Comparison of ENCODE assay signal across 1 cellular context in the genomic region with DNA sequence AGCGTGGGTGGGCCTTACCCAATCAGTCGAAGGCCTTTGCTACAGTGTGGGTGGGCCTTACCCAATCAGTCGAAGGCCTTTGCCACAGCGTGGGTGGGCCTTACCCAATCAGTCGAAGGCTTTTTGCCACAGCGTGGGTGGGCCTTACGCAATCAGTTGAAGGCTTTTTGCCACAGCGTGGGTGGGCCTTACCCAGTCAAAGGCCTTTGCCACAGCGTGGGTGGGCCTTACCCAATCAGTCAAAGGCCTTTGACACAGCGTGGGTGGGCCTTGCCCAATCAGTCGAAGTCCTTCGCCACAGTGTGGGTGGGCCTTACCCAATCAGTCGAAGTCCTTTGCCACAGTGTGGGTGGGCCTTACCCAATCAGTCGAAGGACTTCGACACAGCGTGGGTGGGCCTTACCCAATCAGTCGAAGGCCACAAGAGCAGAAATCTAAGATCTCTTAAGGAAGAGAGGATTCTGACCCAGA.
TF ChIP-seq lines count a peak whose summit lies in the region.

No MANE protein-coding gene starts in this region.

TF ChIP-seq in HepG2, 621 proteins besides CTCF, POLR2A, EP300 and RAD21 (continued from another document):
- TF ChIP-seq, protein P1, sequence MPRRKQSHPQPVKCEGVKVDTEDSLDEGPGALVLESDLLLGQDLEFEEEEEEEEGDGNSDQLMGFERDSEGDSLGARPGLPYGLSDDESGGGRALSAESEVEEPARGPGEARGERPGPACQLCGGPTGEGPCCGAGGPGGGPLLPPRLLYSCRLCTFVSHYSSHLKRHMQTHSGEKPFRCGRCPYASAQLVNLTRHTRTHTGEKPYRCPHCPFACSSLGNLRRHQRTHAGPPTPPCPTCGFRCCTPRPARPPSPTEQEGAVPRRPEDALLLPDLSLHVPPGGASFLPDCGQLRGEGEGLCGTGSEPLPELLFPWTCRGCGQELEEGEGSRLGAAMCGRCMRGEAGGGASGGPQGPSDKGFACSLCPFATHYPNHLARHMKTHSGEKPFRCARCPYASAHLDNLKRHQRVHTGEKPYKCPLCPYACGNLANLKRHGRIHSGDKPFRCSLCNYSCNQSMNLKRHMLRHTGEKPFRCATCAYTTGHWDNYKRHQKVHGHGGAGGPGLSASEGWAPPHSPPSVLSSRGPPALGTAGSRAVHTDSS (CRISPR knock-in tag; conservative IDR thresholded peaks at IDR 0.05), result no peak
- TF ChIP-seq, protein P2, sequence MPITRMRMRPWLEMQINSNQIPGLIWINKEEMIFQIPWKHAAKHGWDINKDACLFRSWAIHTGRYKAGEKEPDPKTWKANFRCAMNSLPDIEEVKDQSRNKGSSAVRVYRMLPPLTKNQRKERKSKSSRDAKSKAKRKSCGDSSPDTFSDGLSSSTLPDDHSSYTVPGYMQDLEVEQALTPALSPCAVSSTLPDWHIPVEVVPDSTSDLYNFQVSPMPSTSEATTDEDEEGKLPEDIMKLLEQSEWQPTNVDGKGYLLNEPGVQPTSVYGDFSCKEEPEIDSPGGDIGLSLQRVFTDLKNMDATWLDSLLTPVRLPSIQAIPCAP (CRISPR knock-in tag; IDR thresholded peaks at IDR 0.05; ENCODE audit: low read depth), result no peak
- TF ChIP-seq, protein P3, sequence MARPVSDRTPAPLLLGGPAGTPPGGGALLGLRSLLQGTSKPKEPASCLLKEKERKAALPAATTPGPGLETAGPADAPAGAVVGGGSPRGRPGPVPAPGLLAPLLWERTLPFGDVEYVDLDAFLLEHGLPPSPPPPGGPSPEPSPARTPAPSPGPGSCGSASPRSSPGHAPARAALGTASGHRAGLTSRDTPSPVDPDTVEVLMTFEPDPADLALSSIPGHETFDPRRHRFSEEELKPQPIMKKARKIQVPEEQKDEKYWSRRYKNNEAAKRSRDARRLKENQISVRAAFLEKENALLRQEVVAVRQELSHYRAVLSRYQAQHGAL (CRISPR knock-in tag; IDR thresholded peaks at IDR 0.05; ENCODE audit: not compliant biosample characterization), result no peak
- TF ChIP-seq ZNF207 (IDR thresholded peaks at IDR 0.05; ENCODE audit: borderline replicate concordance) (no peak), REL (CRISPR knock-in tag; conservative IDR thresholded peaks at IDR 0.05) (no peak), ZFP82 (CRISPR knock-in tag; IDR thresholded peaks at IDR 0.05; ENCODE audit: borderline replicate concordance) (no peak), NFRKB (IDR thresholded peaks at IDR 0.05) (no peak), ZNF3 (CRISPR knock-in tag; IDR thresholded peaks at IDR 0.05) (peak; percentile 58; the same call in 1 of the 2 replicates), ZNF136 (CRISPR knock-in tag; IDR thresholded peaks at IDR 0.05; ENCODE audit: low read depth) (no peak), EED (CRISPR knock-in tag; IDR thresholded peaks at IDR 0.05) (no peak), ZNF703 (CRISPR knock-in tag; IDR thresholded peaks at IDR 0.05; ENCODE audit: borderline replicate concordance) (no peak), TRIM24 (CRISPR knock-in tag; IDR thresholded peaks at IDR 0.05) (no peak), KDM1A (CRISPR knock-in tag; IDR thresholded peaks at IDR 0.05) (peak; percentile 78; the same call in 1 of the 2 replicates), ZNF430 (CRISPR knock-in tag; IDR thresholded peaks at IDR 0.05) (no peak), ISL2 (CRISPR knock-in tag; IDR thresholded peaks at IDR 0.05) (no peak), TBX3 (IDR thresholded peaks at IDR 0.05; ENCODE audit: borderline replicate concordance) (no peak), HDAC1 (CRISPR knock-in tag; IDR thresholded peaks at IDR 0.05) (no peak), ATM (IDR thresholded peaks at IDR 0.05; ENCODE audit: borderline replicate concordance) (no peak), FOXJ3 (CRISPR knock-in tag; IDR thresholded peaks at IDR 0.05; ENCODE audit: borderline replicate concordance) (no peak), RAD51 (IDR thresholded peaks at IDR 0.05; ENCODE audit: borderline replicate concordance) (no peak), HOXA9 (CRISPR knock-in tag; IDR thresholded peaks at IDR 0.05; ENCODE audit: borderline replicate concordance) (no peak), ZNF138 (CRISPR knock-in tag; IDR thresholded peaks at IDR 0.05; ENCODE audit: low read depth) (no peak), JUN (CRISPR knock-in tag; IDR thresholded peaks at IDR 0.05) (no peak), CHD4 (IDR thresholded peaks at IDR 0.05; ENCODE audit: borderline replicate concordance, low read length) (peak; percentile 100), SP4 (CRISPR knock-in tag; IDR thresholded peaks at IDR 0.05) (no peak), ZNF205 (CRISPR knock-in tag; IDR thresholded peaks at IDR 0.05) (no peak), NR2F6 (IDR thresholded peaks at IDR 0.05) (no peak), NR2F6 (CRISPR knock-in tag; IDR thresholded peaks at IDR 0.05) (no peak), SRSF1 (optimal IDR thresholded peaks at IDR 0.05; ENCODE audit: low read depth, low read length) (peak; percentile 31), PAX8 (CRISPR knock-in tag; IDR thresholded peaks at IDR 0.05; ENCODE audit: borderline replicate concordance) (no peak), PHF5A (CRISPR knock-in tag; IDR thresholded peaks at IDR 0.05; ENCODE audit: low read depth, unreplicated experiment) (no peak), CCDC6 (CRISPR knock-in tag; IDR thresholded peaks at IDR 0.05) (no peak), ZNF839 (CRISPR knock-in tag; IDR thresholded peaks at IDR 0.05; ENCODE audit: borderline replicate concordance) (0 out of 2 replicates have a peak, but pooled peaks have one; percentile 39), ZNF264 (CRISPR knock-in tag; IDR thresholded peaks at IDR 0.05) (no peak), ZNF776 (CRISPR knock-in tag; IDR thresholded peaks at IDR 0.05) (no peak), HHEX (CRISPR knock-in tag; IDR thresholded peaks at IDR 0.05) (no peak), RORA (CRISPR knock-in tag; IDR thresholded peaks at IDR 0.05) (no peak), NBN (conservative IDR thresholded peaks at IDR 0.05) (no peak), SNAPC2 (CRISPR knock-in tag; IDR thresholded peaks at IDR 0.05) (no peak), SNAI1 (CRISPR knock-in tag; IDR thresholded peaks at IDR 0.05; ENCODE audit: borderline replicate concordance) (no peak), ARNTL (CRISPR knock-in tag; IDR thresholded peaks at IDR 0.05) (no peak), POLR2AphosphoS5 (IDR thresholded peaks at IDR 0.05; ENCODE audit: low read depth, low read length) (no peak)
- TF ChIP-seq, protein P4, sequence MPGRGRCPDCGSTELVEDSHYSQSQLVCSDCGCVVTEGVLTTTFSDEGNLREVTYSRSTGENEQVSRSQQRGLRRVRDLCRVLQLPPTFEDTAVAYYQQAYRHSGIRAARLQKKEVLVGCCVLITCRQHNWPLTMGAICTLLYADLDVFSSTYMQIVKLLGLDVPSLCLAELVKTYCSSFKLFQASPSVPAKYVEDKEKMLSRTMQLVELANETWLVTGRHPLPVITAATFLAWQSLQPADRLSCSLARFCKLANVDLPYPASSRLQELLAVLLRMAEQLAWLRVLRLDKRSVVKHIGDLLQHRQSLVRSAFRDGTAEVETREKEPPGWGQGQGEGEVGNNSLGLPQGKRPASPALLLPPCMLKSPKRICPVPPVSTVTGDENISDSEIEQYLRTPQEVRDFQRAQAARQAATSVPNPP (CRISPR knock-in tag; IDR thresholded peaks at IDR 0.05), result no peak
- TF ChIP-seq, protein P5, sequence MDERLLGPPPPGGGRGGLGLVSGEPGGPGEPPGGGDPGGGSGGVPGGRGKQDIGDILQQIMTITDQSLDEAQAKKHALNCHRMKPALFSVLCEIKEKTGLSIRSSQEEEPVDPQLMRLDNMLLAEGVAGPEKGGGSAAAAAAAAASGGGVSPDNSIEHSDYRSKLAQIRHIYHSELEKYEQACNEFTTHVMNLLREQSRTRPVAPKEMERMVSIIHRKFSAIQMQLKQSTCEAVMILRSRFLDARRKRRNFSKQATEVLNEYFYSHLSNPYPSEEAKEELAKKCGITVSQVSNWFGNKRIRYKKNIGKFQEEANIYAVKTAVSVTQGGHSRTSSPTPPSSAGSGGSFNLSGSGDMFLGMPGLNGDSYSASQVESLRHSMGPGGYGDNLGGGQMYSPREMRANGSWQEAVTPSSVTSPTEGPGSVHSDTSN (CRISPR knock-in tag; IDR thresholded peaks at IDR 0.05), result no peak
- TF ChIP-seq, protein P6, sequence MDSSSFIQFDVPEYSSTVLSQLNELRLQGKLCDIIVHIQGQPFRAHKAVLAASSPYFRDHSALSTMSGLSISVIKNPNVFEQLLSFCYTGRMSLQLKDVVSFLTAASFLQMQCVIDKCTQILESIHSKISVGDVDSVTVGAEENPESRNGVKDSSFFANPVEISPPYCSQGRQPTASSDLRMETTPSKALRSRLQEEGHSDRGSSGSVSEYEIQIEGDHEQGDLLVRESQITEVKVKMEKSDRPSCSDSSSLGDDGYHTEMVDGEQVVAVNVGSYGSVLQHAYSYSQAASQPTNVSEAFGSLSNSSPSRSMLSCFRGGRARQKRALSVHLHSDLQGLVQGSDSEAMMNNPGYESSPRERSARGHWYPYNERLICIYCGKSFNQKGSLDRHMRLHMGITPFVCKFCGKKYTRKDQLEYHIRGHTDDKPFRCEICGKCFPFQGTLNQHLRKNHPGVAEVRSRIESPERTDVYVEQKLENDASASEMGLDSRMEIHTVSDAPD (CRISPR knock-in tag; IDR thresholded peaks at IDR 0.05), result no peak
- TF ChIP-seq, protein P7, sequence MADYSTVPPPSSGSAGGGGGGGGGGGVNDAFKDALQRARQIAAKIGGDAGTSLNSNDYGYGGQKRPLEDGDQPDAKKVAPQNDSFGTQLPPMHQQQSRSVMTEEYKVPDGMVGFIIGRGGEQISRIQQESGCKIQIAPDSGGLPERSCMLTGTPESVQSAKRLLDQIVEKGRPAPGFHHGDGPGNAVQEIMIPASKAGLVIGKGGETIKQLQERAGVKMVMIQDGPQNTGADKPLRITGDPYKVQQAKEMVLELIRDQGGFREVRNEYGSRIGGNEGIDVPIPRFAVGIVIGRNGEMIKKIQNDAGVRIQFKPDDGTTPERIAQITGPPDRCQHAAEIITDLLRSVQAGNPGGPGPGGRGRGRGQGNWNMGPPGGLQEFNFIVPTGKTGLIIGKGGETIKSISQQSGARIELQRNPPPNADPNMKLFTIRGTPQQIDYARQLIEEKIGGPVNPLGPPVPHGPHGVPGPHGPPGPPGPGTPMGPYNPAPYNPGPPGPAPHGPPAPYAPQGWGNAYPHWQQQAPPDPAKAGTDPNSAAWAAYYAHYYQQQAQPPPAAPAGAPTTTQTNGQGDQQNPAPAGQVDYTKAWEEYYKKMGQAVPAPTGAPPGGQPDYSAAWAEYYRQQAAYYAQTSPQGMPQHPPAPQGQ (CRISPR knock-in tag; IDR thresholded peaks at IDR 0.05; ENCODE audit: borderline replicate concordance), result no peak
- TF ChIP-seq, protein P8, sequence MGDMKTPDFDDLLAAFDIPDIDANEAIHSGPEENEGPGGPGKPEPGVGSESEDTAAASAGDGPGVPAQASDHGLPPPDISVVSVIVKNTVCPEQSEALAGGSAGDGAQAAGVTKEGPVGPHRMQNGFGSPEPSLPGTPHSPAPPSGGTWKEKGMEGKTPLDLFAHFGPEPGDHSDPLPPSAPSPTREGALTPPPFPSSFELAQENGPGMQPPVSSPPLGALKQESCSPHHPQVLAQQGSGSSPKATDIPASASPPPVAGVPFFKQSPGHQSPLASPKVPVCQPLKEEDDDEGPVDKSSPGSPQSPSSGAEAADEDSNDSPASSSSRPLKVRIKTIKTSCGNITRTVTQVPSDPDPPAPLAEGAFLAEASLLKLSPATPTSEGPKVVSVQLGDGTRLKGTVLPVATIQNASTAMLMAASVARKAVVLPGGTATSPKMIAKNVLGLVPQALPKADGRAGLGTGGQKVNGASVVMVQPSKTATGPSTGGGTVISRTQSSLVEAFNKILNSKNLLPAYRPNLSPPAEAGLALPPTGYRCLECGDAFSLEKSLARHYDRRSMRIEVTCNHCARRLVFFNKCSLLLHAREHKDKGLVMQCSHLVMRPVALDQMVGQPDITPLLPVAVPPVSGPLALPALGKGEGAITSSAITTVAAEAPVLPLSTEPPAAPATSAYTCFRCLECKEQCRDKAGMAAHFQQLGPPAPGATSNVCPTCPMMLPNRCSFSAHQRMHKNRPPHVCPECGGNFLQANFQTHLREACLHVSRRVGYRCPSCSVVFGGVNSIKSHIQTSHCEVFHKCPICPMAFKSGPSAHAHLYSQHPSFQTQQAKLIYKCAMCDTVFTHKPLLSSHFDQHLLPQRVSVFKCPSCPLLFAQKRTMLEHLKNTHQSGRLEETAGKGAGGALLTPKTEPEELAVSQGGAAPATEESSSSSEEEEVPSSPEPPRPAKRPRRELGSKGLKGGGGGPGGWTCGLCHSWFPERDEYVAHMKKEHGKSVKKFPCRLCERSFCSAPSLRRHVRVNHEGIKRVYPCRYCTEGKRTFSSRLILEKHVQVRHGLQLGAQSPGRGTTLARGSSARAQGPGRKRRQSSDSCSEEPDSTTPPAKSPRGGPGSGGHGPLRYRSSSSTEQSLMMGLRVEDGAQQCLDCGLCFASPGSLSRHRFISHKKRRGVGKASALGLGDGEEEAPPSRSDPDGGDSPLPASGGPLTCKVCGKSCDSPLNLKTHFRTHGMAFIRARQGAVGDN (CRISPR knock-in tag; IDR thresholded peaks at IDR 0.05), result peak; percentile 42; the same call in 1 of the 2 replicates
TF ChIP-seq in HepG2: peak in this region for 20.
